ENCODE assay signal across 20 cellular contexts in genomic region chr6:162681447-162681846, GRCh38. TPM values are rescaled to one million over a fixed set of nuclear protein-coding genes. Genes with fewer than 3 reads are reported as not detected.
"Had no signal": no experiment of that assay in that cellular context is flagged by ENCODE, and none has a peak within 500 bp of the region (broad histone marks: within the 10 kb centered on the region; RNA-seq: fewer than 3 reads in every experiment).

No MANE protein-coding gene starts in this region.

- H3K4me1 ChIP-seq: upper lobe of right lung, vagina had no signal

- H3K27ac ChIP-seq: esophagus squamous epithelium, gastroesophageal sphincter, right atrium auricular region, testis, tibial nerve, upper lobe of right lung, vagina had no signal

- H3K4me2 ChIP-seq: smooth muscle cell had no signal

- ATAC-seq: effector memory CD8-positive, alpha-beta T cell; gastroesophageal sphincter; left ventricle myocardium superior; naive thymus-derived CD4-positive, alpha-beta T cell; stimulated activated effector memory CD8-positive, alpha-beta T cell treated with anti-CD3 and anti-CD28 coated beads, Interleukin-12 subunit alpha, Interleukin-12 subunit beta, amount 100 ng/mL, for 72 hours; upper lobe of right lung had no signal

- H3K36me3 ChIP-seq: esophagus squamous epithelium, gastroesophageal sphincter, right atrium auricular region, tibial nerve, upper lobe of right lung, vagina had no signal

- H3K9me3 ChIP-seq: esophagus squamous epithelium, gastroesophageal sphincter, right atrium auricular region, testis, tibial nerve, upper lobe of right lung, vagina had no signal

- H3K27me3 ChIP-seq: esophagus squamous epithelium, gastroesophageal sphincter, right atrium auricular region, testis, tibial nerve, upper lobe of right lung, vagina had no signal

- DNase-seq: effector memory CD8-positive, alpha-beta T cell; esophagus squamous epithelium; foreskin fibroblast; glutamatergic neuron; immature natural killer cell; left ventricle myocardium superior; mesendoderm; naive thymus-derived CD4-positive, alpha-beta T cell; nephron progenitor cell; posterior cingulate gyrus; stimulated activated CD4-positive, alpha-beta T cell treated with anti-CD3 and anti-CD28 coated beads, Interleukin-2, amount 100 ng/mL, for 48 hours; stimulated activated CD8-positive, alpha-beta memory T cell treated with anti-CD3 and anti-CD28 coated beads, Interleukin-4, amount 100 ng/mL, for 48 hours; testis; upper lobe of right lung had no signal

- H3K4me3 ChIP-seq: esophagus squamous epithelium, gastroesophageal sphincter, right atrium auricular region, smooth muscle cell, testis, tibial nerve, upper lobe of right lung, vagina had no signal

RNA-seq across cellular contexts. Expression of gene PACRG, which starts 46.3 kb away (rescaled TPM):
- total RNA-seq: smooth muscle cell, vagina had no signal
- polyA plus RNA-seq: immature natural killer cell, smooth muscle cell had no signal
